Comparison of ENCODE assay signal across 28 cellular contexts in genomic region chr7:30001953-30002352, GRCh38. TPM values are rescaled to one million over a fixed set of nuclear protein-coding genes. Genes with fewer than 3 reads are reported as not detected.
DNase-seq lines count a peak whose midpoint lies in the region; ATAC-seq and TF ChIP-seq lines count a peak whose summit lies in the region.
"Had no signal": no experiment of that assay in that cellular context is flagged by ENCODE, and none has a peak within 500 bp of the region (broad histone marks: within the 10 kb centered on the region; RNA-seq: fewer than 3 reads in every experiment).

No MANE protein-coding gene starts in this region.

- ATAC-seq in HG02840 (IDR thresholded peaks at IDR 0.05; ENCODE audit: low FRiP score, unreplicated experiment): no peak
- ATAC-seq: activated CD4-positive, alpha-beta T cell treated with anti-CD3 and anti-CD28 coated beads for 36 hours; activated CD8-positive, alpha-beta T cell treated with anti-CD3 and anti-CD28 coated beads, Interleukin-2, amount 10 ng/mL, durations not matched to agents 7 days and 5 days; heart left ventricle; sciatic nerve had no signal

- H3K4me1 Mint-ChIP-seq in MCF 10A (ENCODE audit: insufficient read depth, unreplicated experiment): no peaks in the 10 kb centered on the region
- H3K4me1 Mint-ChIP-seq: activated CD4-positive, alpha-beta T cell treated with anti-CD3 and anti-CD28 coated beads for 36 hours had no signal

- peaks cover 6% of the 10 kb centered on the region for H3K9me3 Mint-ChIP-seq in MCF 10A (ENCODE audit: unreplicated experiment)

- H3K9me2 ChIP-seq in neural cell (ENCODE audit: insufficient read depth, low read length): no peaks in the 10 kb centered on the region

- POLR2A ChIA-PET in MCF 10A (lab: Yijun Ruan, JAX): interaction anchor here (0.8 to 1.6 kb wide), 3 partner anchors 24 to 27 kb away, joined by 4 to 7 read pairs (median 5); partner anchors contain the start of gene FKBP14

- H3F3A ChIP-seq in neural cell (ENCODE audit: insufficient read depth, low read length, poor library complexity, severe bottlenecking): no peaks in the 10 kb centered on the region

- H4K20me1 ChIP-seq in mammary epithelial cell (ENCODE audit: insufficient read depth, low read length) (no peaks in the 10 kb centered on the region), neural cell (ENCODE audit: insufficient read depth) (no peaks in the 10 kb centered on the region)
- H4K20me1 ChIP-seq: BLaER1 had no signal

- H3K36me3 Mint-ChIP-seq in MCF 10A (ENCODE audit: insufficient read depth, unreplicated experiment): no peaks in the 10 kb centered on the region

- no peaks in the 10 kb centered on the region for H3K27me3 Mint-ChIP-seq in MCF 10A (ENCODE audit: insufficient read depth, unreplicated experiment)
- H3K27me3 Mint-ChIP-seq: brain; dendritic cell treated with granulocyte-macrophage colony-stimulating factor and Interleukin-4, amounts not matched to agents 40 ng/mL and 50 ng/mL, for 4 days had no signal

- H3K79me2 ChIP-seq in mammary epithelial cell (ENCODE audit: insufficient read depth, low read length): no peaks in the 10 kb centered on the region
- H3K79me2 ChIP-seq in neural cell (replicated peaks; ENCODE audit: insufficient read depth, low read length): no peaks in the 10 kb centered on the region

- CTCF ChIA-PET in MCF 10A (lab: Yijun Ruan, JAX) (interaction anchor here (0.5 to 1.2 kb wide), 5 partner anchors 13 to 1239 kb away, joined by 3 to 7 read pairs (median 3); no protein-coding TSS in a partner anchor), mammary epithelial cell (lab: Charles Lee; ENCODE audit: low non-redundant PET) (no interaction called here)

- DNase-seq in MCF 10A (ENCODE audit: unreplicated experiment) (peak; percentile 39), mammary epithelial cell (no peak), NCI-H1417 treated with DMSO at 0.1 percent for 48 hours (lab: John Stamatoyannopoulos, UW) (peak; percentile 14), NCI-H69 (lab: John Stamatoyannopoulos, UW) (peak; percentile 94)
- DNase-seq in activated CD8-positive, alpha-beta memory T cell treated with anti-CD3 and anti-CD28 coated beads, Interleukin-2, amount 50 U/mL, for 48 hours: no peak
- DNase-seq in stimulated activated CD4-positive, alpha-beta T cell treated with anti-CD3 and anti-CD28 coated beads, Interleukin-12 subunit alpha, Interleukin-12 subunit beta, amount 100 ng/mL, for 4 hours: no peak
- DNase-seq: activated CD4-positive, alpha-beta T cell treated with anti-CD3 and anti-CD28 coated beads for 36 hours; activated CD8-positive, alpha-beta T cell treated with anti-CD3 and anti-CD28 coated beads, Interleukin-2, amount 10 ng/mL, durations not matched to agents 7 days and 5 days; activated naive CD4-positive, alpha-beta T cell treated with anti-CD3 and anti-CD28 coated beads, Interleukin-2, amount 50 U/mL, for 16 hours; H9; heart left ventricle; Karpas-422; kidney; NCI-H1092; NCI-H2029 treated with DMSO at 0.1 percent for 48 hours; NCI-H526; SIG-M5; stimulated activated CD4-positive, alpha-beta T cell treated with anti-CD3 and anti-CD28 coated beads, Interleukin-4, amount 100 ng/mL, for 4 hours; substantia nigra had no signal

- TF ChIP-seq RAD21 in neural cell (conservative IDR thresholded peaks at IDR 0.05): no peak

- no peaks in the 10 kb centered on the region for H3K4me1 ChIP-seq in mammary epithelial cell (ENCODE audit: insufficient read depth, low read length)
- H3K4me1 ChIP-seq: BLaER1 had no signal

- dilution Hi-C loops in mammary epithelial cell (cut with HindIII; ENCODE audit: low sequenced_read_pairs): no loop called here

- no peak overlapping the region for H3K27ac ChIP-seq in mammary epithelial cell (ENCODE audit: insufficient read depth, low read depth, low read length)
- H3K27ac ChIP-seq in neural cell (ENCODE audit: low read length): peak overlapping the region; percentile 94
- H3K27ac ChIP-seq: BLaER1, esophagus muscularis mucosa, heart left ventricle, HL-60 had no signal

- H3K4me2 ChIP-seq in mammary epithelial cell (ENCODE audit: insufficient read depth, low read depth, low read length): no peak overlapping the region
- H3K4me2 ChIP-seq in neural cell (ENCODE audit: low read length): peak overlapping the region; percentile 13
- H3K4me2 ChIP-seq: BLaER1 had no signal

- H3K4me3 ChIP-seq in mammary epithelial cell (replicated peaks in 1 of 3; ENCODE audit: insufficient read depth in 1 of 3, low read depth in 2 of 3, low read length in 3 of 3): no peak overlapping the region
- H3K4me3 ChIP-seq in neural cell (ENCODE audit: low read length): no peak overlapping the region
- H3K4me3 ChIP-seq: BLaER1, esophagus muscularis mucosa, heart left ventricle had no signal

- TF ChIP-seq EP300 in neural cell (conservative IDR thresholded peaks at IDR 0.05; ENCODE audit: poor library complexity, severe bottlenecking): peak; percentile 99

- H3K27me3 ChIP-seq in mammary epithelial cell (ENCODE audit: insufficient read depth, low read length) (no peaks in the 10 kb centered on the region), neural cell (ENCODE audit: insufficient read depth, low read depth, low read length) (no peaks in the 10 kb centered on the region)
- H3K27me3 ChIP-seq: BLaER1, esophagus muscularis mucosa, heart left ventricle had no signal

- H2AFZ ChIP-seq in mammary epithelial cell (ENCODE audit: low read depth, low read length): no peak overlapping the region
- no peak overlapping the region for H2AFZ ChIP-seq in neural cell (ENCODE audit: low read depth, low read length)

- H3K36me3 ChIP-seq in mammary epithelial cell (ENCODE audit: insufficient read depth, low read length) (no peaks in the 10 kb centered on the region), neural cell (ENCODE audit: insufficient read depth, low read length) (no peaks in the 10 kb centered on the region)
- H3K36me3 ChIP-seq: BLaER1, esophagus muscularis mucosa, heart left ventricle had no signal

- BruUV-seq in MCF 10A (replicated peaks; lab: Mats Ljungman, UMichigan) (no TSS peak), mammary epithelial cell (replicated peaks; lab: Mats Ljungman, UMichigan) (no TSS peak)

- WGBS in mammary epithelial cell (ENCODE audit: low coverage, missing lambda C conversion rate): 95% methylated on average over 2 of the region's 2 CpGs

- H3K4me3 Mint-ChIP-seq in MCF 10A (ENCODE audit: unreplicated experiment): no peak overlapping the region
- H3K4me3 Mint-ChIP-seq: activated CD4-positive, alpha-beta T cell treated with anti-CD3 and anti-CD28 coated beads for 36 hours; activated CD8-positive, alpha-beta T cell treated with anti-CD3 and anti-CD28 coated beads, Interleukin-2, amount 10 ng/mL, durations not matched to agents 7 days and 5 days; dendritic cell treated with granulocyte-macrophage colony-stimulating factor and Interleukin-4, amounts not matched to agents 40 ng/mL and 50 ng/mL, for 4 days; H9 had no signal

- H3K27ac Mint-ChIP-seq in MCF 10A (ENCODE audit: low read depth, unreplicated experiment): no peak overlapping the region
- H3K27ac Mint-ChIP-seq: activated CD4-positive, alpha-beta T cell treated with anti-CD3 and anti-CD28 coated beads for 36 hours; activated CD8-positive, alpha-beta T cell treated with anti-CD3 and anti-CD28 coated beads, Interleukin-2, amount 10 ng/mL, durations not matched to agents 7 days and 5 days; activated T-helper 2 cell treated with anti-CD3 and anti-CD28 coated beads, Interferon-gamma antibody, Interleukin-2, Interleukin-4, amounts not matched to agents 10 μg/mL and 5 μg/mL and 100 μg/mL, durations not matched to agents 14 hours and 24 hours and 36 hours; dendritic cell treated with granulocyte-macrophage colony-stimulating factor and Interleukin-4, amounts not matched to agents 40 ng/mL and 50 ng/mL, for 4 days; H9 had no signal

- in situ Hi-C loops in mammary epithelial cell (cut with MboI; ENCODE audit: low sequenced_read_pairs in 2 of 2): no loop called here

- H3K9me3 ChIP-seq in mammary epithelial cell (replicated peaks; ENCODE audit: insufficient read depth, low read length) (no peaks in the 10 kb centered on the region), neural cell (ENCODE audit: low read length) (no peaks in the 10 kb centered on the region)
- H3K9me3 ChIP-seq: esophagus muscularis mucosa had no signal

- TF ChIP-seq CTCF in MCF 10A (IDR thresholded peaks at IDR 0.05; ENCODE audit: unreplicated experiment) (no peak), mammary epithelial cell (conservative IDR thresholded peaks at IDR 0.05 in 1 of 2, IDR thresholded peaks at IDR 0.05 in 1 of 2; ENCODE audit: extremely low read depth in 1 of 2, insufficient read depth in 1 of 2, low read depth in 1 of 2, low read length in 2 of 2) (no peak), neural cell (IDR thresholded peaks at IDR 0.05; ENCODE audit: poor library complexity, severe bottlenecking) (no peak)

- H3K9ac ChIP-seq in mammary epithelial cell (ENCODE audit: insufficient read depth, low read length) (no peak overlapping the region), neural cell (ENCODE audit: low read length) (peak overlapping the region; percentile 55)
- H3K9ac ChIP-seq: BLaER1 had no signal

- intact Hi-C loops in MCF 10A (cut with micrococcal nuclease): no loop called here
- intact Hi-C loops in mammary epithelial cell (cut with micrococcal nuclease): no loop called here

RNA-seq across cellular contexts. Expression of gene SCRN1, which starts 12.4 kb away (rescaled TPM):
- 30.2 and 36.5 TPM in 2 replicates for total RNA-seq in MCF 10A (2022)
- total RNA-seq in mammary epithelial cell: 10 to 100 TPM; 44.5 to 49.7 TPM
- 43.9 TPM for polyA plus RNA-seq in mammary epithelial cell
- polyA minus RNA-seq in mammary epithelial cell: 69.1 TPM
- polyA plus RNA-seq in neural cell: 130 TPM in 2 replicates
- polyA minus RNA-seq in neural cell: 239 and 252 TPM in 2 replicates

RNA-seq across cellular contexts. Expression of gene FKBP14, which starts 24.5 kb away (rescaled TPM):
- total RNA-seq in MCF 10A (2022) (39.8 and 49.8 TPM in 2 replicates), mammary epithelial cell (10 to 100 TPM; 29.7 to 37.4 TPM)
- polyA plus RNA-seq in mammary epithelial cell (11.2 TPM), neural cell (19.6 and 36.7 TPM in 2 replicates)
- polyA minus RNA-seq in mammary epithelial cell (4.3 TPM), neural cell (18.3 and 21.0 TPM in 2 replicates)

RNA-seq across cellular contexts. Expression of gene PLEKHA8, which starts 26.3 kb away (rescaled TPM):
- total RNA-seq in MCF 10A (2022) (12.0 and 16.2 TPM in 2 replicates), mammary epithelial cell (10 to 100 TPM; 11.7 to 14.8 TPM)
- polyA plus RNA-seq in mammary epithelial cell (4.2 TPM), neural cell (42.7 and 43.1 TPM in 2 replicates)
- polyA minus RNA-seq in mammary epithelial cell (7.5 TPM), neural cell (109 and 130 TPM in 2 replicates)

Comparison
In these comparisons a context has a peak if more than half of its experiments do, and no peak if none do; other contexts are left out.
1. DNase-seq: peak in MCF 10A (single experiment), NCI-H1417 treated with DMSO at 0.1 percent for 48 hours (single experiment) and NCI-H69 (single experiment); none in mammary epithelial cell (single experiment), activated CD8-positive, alpha-beta memory T cell treated with anti-CD3 and anti-CD28 coated beads, Interleukin-2, amount 50 U/mL, for 48 hours (single experiment) and stimulated activated CD4-positive, alpha-beta T cell treated with anti-CD3 and anti-CD28 coated beads, Interleukin-12 subunit alpha, Interleukin-12 subunit beta, amount 100 ng/mL, for 4 hours (single experiment).